Comparison of ENCODE assay signal across 8 cellular contexts in genomic region chr2:142286618-142287017, GRCh38.
DNase-seq lines count a peak whose midpoint lies in the region; ATAC-seq and TF ChIP-seq lines count a peak whose summit lies in the region.

No MANE protein-coding gene starts in this region.

- H3K4me3 ChIP-seq in AG04450 (ENCODE audit: low read depth, low read length), result no peak overlapping the region
- H3K4me3 ChIP-seq in IMR-90 (ENCODE audit: insufficient read depth, low read depth, low read length), result no peak overlapping the region
- no peak overlapping the region for H3K4me3 ChIP-seq in choroid plexus epithelial cell (ENCODE audit: low read depth, low read length)

- WGBS in IMR-90 (ENCODE audit: extremely low coverage in 2 of 2, insufficient read length in 1 of 2), 2 experiments, result no CpG with 5 or more reads among the region's 7 CpGs

- H3K56ac ChIP-seq in IMR-90 (ENCODE audit: extremely low read depth, insufficient read depth, low read length), result no peak overlapping the region

- H2BK5ac ChIP-seq in IMR-90 (ENCODE audit: low read depth, low read length, poor library complexity, severe bottlenecking), result no peak overlapping the region

- intact Hi-C loops in IMR-90 (cut with micrococcal nuclease), result no loop called here

- DNase-seq in AG04450 (ENCODE audit: low read depth, low spot score) (no peak), IMR-90 (no peak), choroid plexus epithelial cell (ENCODE audit: low read depth) (no peak), NCI-H1436 treated with DMSO at 0.1 percent for 48 hours (lab: John Stamatoyannopoulos, UW) (no peak), T-helper 17 cell (no peak), GM19238 (ENCODE audit: insufficient read length, low spot score) (no peak)
- DNase-seq in activated CD8-positive, alpha-beta memory T cell treated with anti-CD3 and anti-CD28 coated beads, Interleukin-2, amount 10 ng/mL, durations not matched to agents 7 days and 5 days, result no peak

- H3K36me3 ChIP-seq in IMR-90 (ENCODE audit: control insufficient read depth, insufficient read depth, low read length), result no peaks in the 10 kb centered on the region

- H4K91ac ChIP-seq in IMR-90 (ENCODE audit: insufficient read depth, low read depth, low read length), result no peak overlapping the region

- no peak overlapping the region for H3K4ac ChIP-seq in IMR-90 (ENCODE audit: low read depth, low read length)

- BruUV-seq in IMR-90 (replicated peaks; lab: Mats Ljungman, UMichigan), result no TSS peak

- H4K20me1 ChIP-seq in IMR-90 (ENCODE audit: insufficient read depth, low read length), result no peaks in the 10 kb centered on the region

- no peaks in the 10 kb centered on the region for H3K79me1 ChIP-seq in IMR-90 (ENCODE audit: low read depth in 1 of 2, low read length in 2 of 2)

- H3K27me3 ChIP-seq in AG04450 (ENCODE audit: control insufficient read depth, insufficient read depth, low read length) (no peaks in the 10 kb centered on the region), IMR-90 (ENCODE audit: control insufficient read depth, insufficient read depth, low read length) (no peaks in the 10 kb centered on the region)

- H3K4me3 Mint-ChIP-seq in T-helper 17 cell, result no peak overlapping the region
- H3K4me3 Mint-ChIP-seq in activated CD8-positive, alpha-beta memory T cell treated with anti-CD3 and anti-CD28 coated beads, Interleukin-2, amount 10 ng/mL, durations not matched to agents 7 days and 5 days, result no peak overlapping the region

- H3K18ac ChIP-seq in IMR-90 (ENCODE audit: low read depth, low read length), result no peak overlapping the region

- no peak overlapping the region for H2AK5ac ChIP-seq in IMR-90 (ENCODE audit: low read depth, low read length)

- no peak overlapping the region for H3K4me2 ChIP-seq in IMR-90 (ENCODE audit: low read depth, low read length)

- H2BK120ac ChIP-seq in IMR-90 (ENCODE audit: low read depth, low read length), result no peak overlapping the region

- ATAC-seq in GM19467 (IDR thresholded peaks at IDR 0.05; ENCODE audit: unreplicated experiment), result peak; percentile 66
- no peak for ATAC-seq in IMR-90 (ENCODE audit: low read depth)
- ATAC-seq in T-helper 17 cell, result no peak
- no peak for ATAC-seq in activated CD8-positive, alpha-beta memory T cell treated with anti-CD3 and anti-CD28 coated beads, Interleukin-2, amount 10 ng/mL, durations not matched to agents 7 days and 5 days

- no peak for TF ChIP-seq RAD21 in IMR-90 (IDR thresholded peaks at IDR 0.05; ENCODE audit: low read length)

- H3K27ac ChIP-seq in AG04450 (ENCODE audit: low read depth, low read length), result no peak overlapping the region
- no peak overlapping the region for H3K27ac ChIP-seq in IMR-90 (ENCODE audit: insufficient read depth, low read length)

- H2BK15ac ChIP-seq in IMR-90 (ENCODE audit: low read depth, low read length), result no peak overlapping the region

- no peak overlapping the region for H3K27ac Mint-ChIP-seq in T-helper 17 cell
- H3K27ac Mint-ChIP-seq in activated CD8-positive, alpha-beta memory T cell treated with anti-CD3 and anti-CD28 coated beads, Interleukin-2, amount 10 ng/mL, durations not matched to agents 7 days and 5 days, result no peak overlapping the region

- dilution Hi-C loops in IMR-90 (cut with HindIII; ENCODE audit: low sequenced_read_pairs, unreplicated experiment), result no loop called here

- no peak overlapping the region for H4K8ac ChIP-seq in IMR-90 (ENCODE audit: low read depth in 2 of 2, low read length in 2 of 2)

- no peak overlapping the region for H2AK9ac ChIP-seq in IMR-90 (replicated peaks; ENCODE audit: low read depth, low read length, poor library complexity)

- CTCF ChIA-PET in AG04450 (lab: Charles Lee) (interaction anchor here (0.5 to 1.4 kb wide), 4 partner anchors 9 to 355 kb away, joined by 3 to 5 read pairs (median 3); no protein-coding TSS in a partner anchor), IMR-90 (lab: Yijun Ruan, JAX) (interaction anchor here (0.6 kb wide), 1 partner anchor 18 kb away, joined by 3 read pairs; no protein-coding TSS in a partner anchor)
- CTCF ChIA-PET in activated CD8-positive, alpha-beta memory T cell treated with anti-CD3 and anti-CD28 coated beads, Interleukin-2, amount 10 ng/mL, durations not matched to agents 7 days and 5 days (lab: Charles Lee), result no interaction called here

- TF ChIP-seq CTCF in AG04450 (IDR thresholded peaks at IDR 0.05; ENCODE audit: low read depth, low read length), result peak; percentile 40
- TF ChIP-seq CTCF in IMR-90 (conservative IDR thresholded peaks at IDR 0.05; ENCODE audit: low read depth, low read length), result 0 out of 2 replicates have a peak, but pooled peaks have one; percentile 16
- TF ChIP-seq CTCF in choroid plexus epithelial cell (conservative IDR thresholded peaks at IDR 0.05; ENCODE audit: low read depth, low read length), result peak; percentile 29

- H3K14ac ChIP-seq in IMR-90 (replicated peaks; ENCODE audit: low read depth, low read length), result no peak overlapping the region

- TF ChIP-seq POLR2A in IMR-90 (IDR thresholded peaks at IDR 0.05; ENCODE audit: low read depth, low read length), result no peak

- no peak overlapping the region for H2BK20ac ChIP-seq in IMR-90 (ENCODE audit: low read depth, low read length)

- H3K4me1 ChIP-seq in IMR-90 (ENCODE audit: control insufficient read depth, insufficient read depth, low read length), result no peaks in the 10 kb centered on the region

- H3K9me1 ChIP-seq in IMR-90 (ENCODE audit: insufficient read depth, low read length), result no peaks in the 10 kb centered on the region

- H2AFZ ChIP-seq in IMR-90 (replicated peaks; ENCODE audit: low read length, poor library complexity), result no peak overlapping the region

- no peaks in the 10 kb centered on the region for H3K9me3 ChIP-seq in AG04450 (ENCODE audit: control insufficient read depth, insufficient read depth, low read length)
- H3K9me3 ChIP-seq in IMR-90 (ENCODE audit: control insufficient read depth, insufficient read depth, low read length), result no peaks in the 10 kb centered on the region
- H3K9me3 ChIP-seq in T-helper 17 cell (ENCODE audit: control insufficient read depth, low read length, poor library complexity, severe bottlenecking), result no peaks in the 10 kb centered on the region

- POLR2A ChIA-PET in AG04450 (lab: Yijun Ruan, JAX) (no interaction called here), IMR-90 (lab: Charles Lee; ENCODE audit: unreplicated experiment) (no interaction called here)

- H3K4me1 Mint-ChIP-seq in T-helper 17 cell, result no peaks in the 10 kb centered on the region
- H3K4me1 Mint-ChIP-seq in activated CD8-positive, alpha-beta memory T cell treated with anti-CD3 and anti-CD28 coated beads, Interleukin-2, amount 10 ng/mL, durations not matched to agents 7 days and 5 days, result no peaks in the 10 kb centered on the region

- in situ Hi-C loops in IMR-90 (cut with MboI; ENCODE audit: low sequenced_read_pairs), result no loop called here

- peaks cover 5% of the 10 kb centered on the region for H3K9me3 Mint-ChIP-seq in activated CD8-positive, alpha-beta memory T cell treated with anti-CD3 and anti-CD28 coated beads, Interleukin-2, amount 10 ng/mL, durations not matched to agents 7 days and 5 days (ENCODE audit: low read depth)

- no peak overlapping the region for H4K5ac ChIP-seq in IMR-90 (ENCODE audit: low read depth, low read length)

- H3K27me3 Mint-ChIP-seq in T-helper 17 cell, result no peaks in the 10 kb centered on the region
- no peaks in the 10 kb centered on the region for H3K27me3 Mint-ChIP-seq in activated CD8-positive, alpha-beta memory T cell treated with anti-CD3 and anti-CD28 coated beads, Interleukin-2, amount 10 ng/mL, durations not matched to agents 7 days and 5 days

- H3K36me3 Mint-ChIP-seq in T-helper 17 cell (ENCODE audit: low read depth), result no peaks in the 10 kb centered on the region
- no peaks in the 10 kb centered on the region for H3K36me3 Mint-ChIP-seq in activated CD8-positive, alpha-beta memory T cell treated with anti-CD3 and anti-CD28 coated beads, Interleukin-2, amount 10 ng/mL, durations not matched to agents 7 days and 5 days

- no peak overlapping the region for H3K23ac ChIP-seq in IMR-90 (ENCODE audit: low read depth, low read length)

- no peak overlapping the region for H3K9ac ChIP-seq in IMR-90 (ENCODE audit: low read depth, low read length)

TF ChIP-seq in IMR-90, 13 proteins besides CTCF, POLR2A, EP300 and RAD21:
- TF ChIP-seq SMC3 (IDR thresholded peaks at IDR 0.05; ENCODE audit: low read depth, low read length), result no peak
- no peak for TF ChIP-seq MAFK (IDR thresholded peaks at IDR 0.05; ENCODE audit: low read depth, low read length)
- TF ChIP-seq BHLHE40 (IDR thresholded peaks at IDR 0.05; ENCODE audit: low read depth, low read length), result no peak
- TF ChIP-seq RCOR1 (IDR thresholded peaks at IDR 0.05; ENCODE audit: insufficient replicate concordance, low read length), result no peak
